In the genomic region with DNA sequence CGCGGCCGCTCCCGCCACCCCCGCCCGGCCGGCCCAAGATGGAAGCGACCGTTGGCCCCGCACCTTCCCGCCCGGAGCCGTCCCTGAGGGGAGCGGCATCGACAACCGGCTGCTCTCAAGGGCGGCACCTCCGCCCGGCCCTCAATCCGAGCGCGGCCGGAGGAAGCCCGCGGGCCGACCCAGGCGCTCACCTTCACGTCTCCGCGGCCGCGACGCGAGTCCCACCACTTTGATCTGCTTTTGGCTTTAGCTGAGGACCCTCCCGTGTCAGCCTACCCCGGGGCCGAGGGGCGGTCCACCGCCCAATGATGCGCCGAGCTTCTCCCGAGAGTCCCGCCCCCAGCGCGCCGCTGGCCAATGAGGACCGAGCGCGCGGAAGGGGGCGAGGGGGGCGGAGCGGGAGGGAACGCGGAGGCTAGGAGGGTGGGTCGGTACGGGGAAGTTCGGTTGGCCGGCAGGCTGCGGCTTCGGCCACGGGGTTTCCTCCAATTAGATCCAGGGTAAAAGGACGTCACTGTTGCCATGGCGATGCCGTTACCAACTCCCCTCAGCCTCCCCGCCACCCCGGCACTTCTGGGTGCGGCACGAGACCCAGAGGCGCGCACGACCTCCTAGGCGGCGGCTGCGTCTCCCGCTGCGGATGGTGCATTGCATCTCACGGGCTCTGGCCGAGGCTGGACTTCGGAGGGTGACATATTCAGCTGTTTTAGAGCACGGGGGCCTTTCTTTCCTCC, we compare ENCODE assay signal across 8 cellular contexts. TPM values are rescaled to one million over a fixed set of nuclear protein-coding genes. Genes with fewer than 3 reads are reported as not detected.
DNase-seq lines count a peak whose midpoint lies in the region; ATAC-seq, FAIRE-seq and TF ChIP-seq lines count a peak whose summit lies in the region.

A gene (minus strand): TSS at position 248 of the 734 bp plus-strand sequence. CDS start 545 bp downstream, outside the sequence.

- H3K4me1 ChIP-seq in small intestine (ENCODE audit: control insufficient read depth in 2 of 2, insufficient read depth in 1 of 2, low read depth in 1 of 2, low read length in 1 of 2) = peaks cover 3 to 11% of the 10 kb centered on the region in 2 donors

- no peak for TF ChIP-seq CTCF in AG04449 (IDR thresholded peaks at IDR 0.05; ENCODE audit: insufficient read depth, low read length, missing control alignments)
- TF ChIP-seq CTCF in WI38 (IDR thresholded peaks at IDR 0.05; ENCODE audit: low read depth, low read length) = no peak
- TF ChIP-seq CTCF in bronchial epithelial cell (IDR thresholded peaks at IDR 0.05; ENCODE audit: insufficient read depth, low read length, severe bottlenecking) = no peak

- WGBS in small intestine, 3 donors = 0 to 1% (median 0%) methylated on average over 66 to 81 of the region's 81 CpGs

- H3K4me3 ChIP-seq in AG04449 (ENCODE audit: low read depth, low read length) (peak within 1 kb of the TSS; percentile 98), WI38 (ENCODE audit: low read depth, low read length) (peak within 1 kb of the TSS; percentile 90), bronchial epithelial cell (ENCODE audit: low read depth, low read length) (peak within 1 kb of the TSS; percentile 90), small intestine (ENCODE audit: low read depth in 1 of 2, low read length in 2 of 2) (peak within 1 kb of the TSS; percentile 59 to 92)

- no peaks in the 10 kb centered on the region for H3K27me3 ChIP-seq in bronchial epithelial cell (ENCODE audit: control insufficient read depth, insufficient read depth, low read length)
- H3K27me3 ChIP-seq in small intestine (ENCODE audit: control insufficient read depth in 2 of 2, insufficient read depth in 2 of 2, low read length in 2 of 2) = no peaks in the 10 kb centered on the region

- FAIRE-seq in bronchial epithelial cell (lab: Jason Lieb, UNC) (no peak), small intestine (lab: Jason Lieb, UNC) (no peak)

- H3K36me3 ChIP-seq in bronchial epithelial cell (ENCODE audit: control insufficient read depth, insufficient read depth, low read length) (peaks cover 2% of the 10 kb centered on the region), small intestine (ENCODE audit: control insufficient read depth in 2 of 2, insufficient read depth in 2 of 2, low read length in 2 of 2) (peaks cover 0 to 2% of the 10 kb centered on the region in 2 donors)

- CTCF ChIA-PET in AG04449 (lab: Yijun Ruan, JAX) = interaction anchor here (1.0 to 2.7 kb wide), 6 partner anchors 11 to 183 kb away, joined by 3 to 15 read pairs (median 4); no protein-coding TSS in a partner anchor

- peak; percentile 89 for DNase-seq in AG04449 (ENCODE audit: low read depth, low spot score)
- DNase-seq in NCI-H2227 treated with DMSO at 0.1 percent for 48 hours (lab: John Stamatoyannopoulos, UW) = peak; percentile 97
- DNase-seq in bronchial epithelial cell (ENCODE audit: low read depth) = peak; percentile 92
- DNase-seq in iPS-NIHi11 (ENCODE audit: low spot score) = peak; percentile 99
- DNase-seq in small intestine = peak; percentile 97

- POLR2A ChIA-PET in AG04449 (lab: Yijun Ruan, JAX) = interaction anchor here (0.6 to 3.2 kb wide), 19 partner anchors 8 to 212 kb away, joined by 3 to 28 read pairs (median 6); a partner anchor contains a TSS

- peak; percentile 93 for ATAC-seq in GM18907 (IDR thresholded peaks at IDR 0.05; ENCODE audit: unreplicated experiment)
- ATAC-seq in HG03159 (IDR thresholded peaks at IDR 0.05; ENCODE audit: unreplicated experiment) = peak; percentile 90

- H3K9me3 ChIP-seq in small intestine (ENCODE audit: control insufficient read depth, low read depth) = no peaks in the 10 kb centered on the region

- peak within 1 kb of the TSS; percentile 86 to 96 for H3K27ac ChIP-seq in small intestine (ENCODE audit: low read depth in 1 of 2, low read length in 1 of 2)

RNA-seq across cellular contexts. Expression of the gene that starts here (rescaled TPM):
- total RNA-seq in bronchial epithelial cell = 176 and 278 TPM in 2 replicates
- polyA plus RNA-seq in small intestine = 100 to 1,000 TPM; 123 to 215 (median 138) TPM

Comparison
In these comparisons a context has a peak if more than half of its experiments do, and no peak if none do; other contexts are left out.
1. Peak in every context shown above with its lines: DNase-seq, ATAC-seq, H3K4me3 ChIP-seq and H3K27ac ChIP-seq.